In the genomic region with DNA sequence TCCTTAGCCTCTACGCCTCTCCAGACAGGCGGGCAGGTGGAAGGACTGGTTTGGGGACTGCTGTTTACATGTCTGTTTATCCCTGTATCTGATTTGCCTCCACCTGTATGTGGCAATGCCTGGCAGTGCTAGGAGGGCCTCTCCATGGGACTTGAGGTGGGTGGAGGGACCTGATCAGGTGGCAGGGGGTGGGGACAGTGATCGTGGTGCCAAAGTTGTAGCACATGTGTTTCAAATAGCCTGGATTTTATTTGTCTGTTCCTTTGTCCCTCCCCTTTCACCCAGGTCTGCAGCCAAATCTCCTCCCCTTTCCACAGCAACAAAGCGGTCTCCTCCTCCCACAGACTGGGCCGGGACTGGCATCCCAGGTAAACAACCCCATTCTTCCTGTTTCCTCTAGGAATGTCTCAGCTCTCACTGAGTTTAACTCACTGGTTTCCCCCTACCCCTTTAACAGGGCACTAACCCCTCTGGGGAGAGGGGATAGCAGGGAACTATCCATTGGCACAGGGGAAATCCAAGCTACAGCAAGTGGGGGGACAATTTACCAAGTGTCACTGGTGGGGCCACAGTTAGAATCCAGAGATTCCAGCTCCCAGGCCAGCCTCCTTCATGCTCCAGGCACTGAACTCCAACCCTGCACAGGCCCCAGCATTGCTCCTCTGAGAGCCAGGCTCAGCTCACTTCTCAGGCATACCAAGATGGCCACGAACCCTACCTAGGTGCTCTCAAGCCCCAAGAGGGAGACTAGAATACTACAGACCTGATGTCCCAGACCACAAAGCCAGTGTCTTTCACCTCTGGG, we compare ENCODE assay signal across 13 cellular contexts. TPM values are rescaled to one million over a fixed set of nuclear protein-coding genes. Genes with fewer than 3 reads are reported as not detected.
DNase-seq lines count a peak whose midpoint lies in the region; ATAC-seq, FAIRE-seq and TF ChIP-seq lines count a peak whose summit lies in the region.
"Had no signal": no experiment of that assay in that cellular context is flagged by ENCODE, and none has a peak within 500 bp of the region (broad histone marks: within the 10 kb centered on the region; RNA-seq: fewer than 3 reads in every experiment).

No MANE protein-coding gene starts in this region.

- no peaks in the 10 kb centered on the region for H3K4me1 ChIP-seq in HepG2 (ENCODE audit: insufficient read depth, low read length)
- peaks cover 66% of the 10 kb centered on the region for H3K4me1 ChIP-seq in suprapubic skin
- H3K4me1 ChIP-seq in mesendoderm (ENCODE audit: control insufficient read depth, low read depth, low read length), result no peaks in the 10 kb centered on the region

- H3K36me3 ChIP-seq in HepG2 (replicated peaks in 1 of 2; ENCODE audit: control insufficient read depth in 1 of 2, insufficient read depth in 2 of 2, low read length in 2 of 2), result no peaks in the 10 kb centered on the region
- H3K36me3 ChIP-seq in suprapubic skin, result no peaks in the 10 kb centered on the region
- no peaks in the 10 kb centered on the region for H3K36me3 ChIP-seq in mesendoderm (ENCODE audit: control insufficient read depth, insufficient read depth, low read length)

- no peak overlapping the region for H2BK120ac ChIP-seq in mesendoderm (ENCODE audit: low read depth, low read length)

- TF ChIP-seq CTCF in HepG2 (CRISPR knock-in tag; IDR thresholded peaks at IDR 0.05), result no peak
- no peak for TF ChIP-seq CTCF in suprapubic skin (IDR thresholded peaks at IDR 0.05)

- H3K18ac ChIP-seq in mesendoderm (ENCODE audit: low read length), result no peak overlapping the region

- no TSS peak for BruUV-seq in HepG2 (replicated peaks; lab: Mats Ljungman, UMichigan)

- no peak for FAIRE-seq in HepG2 (lab: Jason Lieb, UNC)
- FAIRE-seq: G401.6, RCC 7860 had no signal

- POLR2A ChIA-PET in HepG2 (lab: Yijun Ruan, JAX), result interaction anchor here (1.4 kb wide), 1 partner anchor 117 kb away, joined by 3 read pairs; no protein-coding TSS in a partner anchor

- H3K27me3 ChIP-seq in HepG2 (ENCODE audit: control insufficient read depth in 1 of 2, insufficient read depth in 2 of 2, low read length in 2 of 2) (peaks cover 0 to 63% of the 10 kb centered on the region in 2 experiments; a peak in 4 of 5 replicates), suprapubic skin (no peaks in the 10 kb centered on the region), mesendoderm (ENCODE audit: insufficient read depth, low read length, poor library complexity) (no peaks in the 10 kb centered on the region)
- H3K27me3 ChIP-seq: foreskin keratinocyte had no signal

- TF ChIP-seq EP300 in Ishikawa (IDR thresholded peaks at IDR 0.05; ENCODE audit: borderline replicate concordance) (no peak; the same call in 1 of the 2 replicates), HepG2 (IDR thresholded peaks at IDR 0.05; ENCODE audit: low read depth in 2 of 2, low read length in 2 of 2) (no peak), HepG2 (CRISPR knock-in tag; IDR thresholded peaks at IDR 0.05; ENCODE audit: borderline replicate concordance) (no peak), suprapubic skin (IDR thresholded peaks at IDR 0.05) (no peak)

- H3K4me2 ChIP-seq in HepG2 (ENCODE audit: low read depth, low read length), result no peak overlapping the region
- no peak overlapping the region for H3K4me2 ChIP-seq in mesendoderm (ENCODE audit: low read length)

- no peaks in the 10 kb centered on the region for H3K79me1 ChIP-seq in mesendoderm (ENCODE audit: low read length)

- no peaks in the 10 kb centered on the region for H3K9me3 ChIP-seq in HepG2 (ENCODE audit: low read length)
- no peaks in the 10 kb centered on the region for H3K9me3 ChIP-seq in suprapubic skin

- CTCF ChIA-PET in HepG2 (lab: Yijun Ruan, JAX; ENCODE audit: low intra/inter-chr PET ratio, low total read pairs), result interaction anchor here (1.3 to 3.5 kb wide), 4 partner anchors 63 to 133 kb away, joined by 3 to 63 read pairs (median 8); a partner anchor contains a TSS

- H4K20me1 ChIP-seq in HepG2 (ENCODE audit: insufficient read depth, low read length), result no peaks in the 10 kb centered on the region

- intact Hi-C loops in HepG2 (cut with micrococcal nuclease; ENCODE audit: unreplicated experiment), result no loop called here

- 17% methylated on average over 5 of the region's 6 CpGs for WGBS in HepG2 (ENCODE audit: low lambda C conversion rate)
- 48% methylated on average over 6 of the region's 6 CpGs for WGBS in suprapubic skin
- no CpG with 5 or more reads among the region's 6 CpGs for WGBS in mesendoderm (ENCODE audit: extremely low coverage, insufficient coverage, low lambda C conversion rate)

- H3K27ac ChIP-seq in HepG2 (ENCODE audit: extremely low read length, insufficient read depth, low read length), result no peak overlapping the region
- H3K27ac ChIP-seq in suprapubic skin, result peak overlapping the region; percentile 90
- no peak overlapping the region for H3K27ac ChIP-seq in mesendoderm (ENCODE audit: low read depth, low read length)
- H3K27ac ChIP-seq: foreskin keratinocyte, HL-60 had no signal

- TF ChIP-seq RAD21 in Ishikawa (IDR thresholded peaks at IDR 0.05; ENCODE audit: low read depth) (no peak), HepG2 (CRISPR knock-in tag; IDR thresholded peaks at IDR 0.05) (no peak)

- ATAC-seq in HepG2, result peak; percentile 17

- H2BK15ac ChIP-seq in mesendoderm (replicated peaks; ENCODE audit: low read depth), result no peak overlapping the region

- no peak overlapping the region for H3K56ac ChIP-seq in mesendoderm (ENCODE audit: low read length)

- H3K4ac ChIP-seq in mesendoderm (ENCODE audit: low read depth, low read length), result no peak overlapping the region

- H3K4me3 ChIP-seq in HepG2 (replicated peaks in 1 of 3; ENCODE audit: insufficient read depth in 1 of 3, low read depth in 2 of 3, low read length in 3 of 3) (no peak overlapping the region), suprapubic skin (no peak overlapping the region), mesendoderm (ENCODE audit: low read length) (no peak overlapping the region)

- H4K5ac ChIP-seq in mesendoderm (ENCODE audit: low read length), result no peak overlapping the region

- no peak overlapping the region for H3K9ac ChIP-seq in HepG2 (ENCODE audit: insufficient read depth, low read depth, low read length)
- H3K9ac ChIP-seq in mesendoderm (ENCODE audit: low read length), result no peak overlapping the region

- TF ChIP-seq POLR2A in HepG2 (IDR thresholded peaks at IDR 0.05; ENCODE audit: insufficient read depth in 1 of 2, low read depth in 2 of 2, low read length in 2 of 2) (no peak), suprapubic skin (IDR thresholded peaks at IDR 0.05) (no peak)

- no peak overlapping the region for H2BK5ac ChIP-seq in mesendoderm (ENCODE audit: low read length)

- H2AK5ac ChIP-seq in mesendoderm (ENCODE audit: low read length), result no peak overlapping the region

- H3K79me2 ChIP-seq in HepG2 (ENCODE audit: insufficient read depth, low read length) (no peaks in the 10 kb centered on the region), mesendoderm (ENCODE audit: control insufficient read depth, insufficient read depth, low read length) (no peaks in the 10 kb centered on the region)

- no peak overlapping the region for H4K8ac ChIP-seq in mesendoderm (ENCODE audit: low read depth, low read length)

- no peak overlapping the region for H2AFZ ChIP-seq in HepG2 (ENCODE audit: low read length)

- in situ Hi-C loops in HepG2 (cut with HindIII; ENCODE audit: extremely low pct_ligation_motif_present, low pct_unique_long_range_greater_than_20kb), result loop anchor here (5.0 kb wide), 1 partner anchor 130 kb away; no protein-coding TSS in a partner anchor

- no peak overlapping the region for H3K23ac ChIP-seq in mesendoderm (ENCODE audit: low read length)

- DNase-seq in SW480 (ENCODE audit: low spot score) (peak; percentile 72), HepG2 (ENCODE audit: low spot score) (no peak), suprapubic skin (ENCODE audit: low spot score in 2 of 2) (peak in 1 of 2 donors; percentile 79), NOMO-1 (lab: John Stamatoyannopoulos, UW; ENCODE audit: unreplicated experiment in 2 of 2) (no peak), SHP77 (lab: John Stamatoyannopoulos, UW) (no peak), mesendoderm (no peak)

RNA-seq across cellular contexts. Expression of a gene that starts 22.9 kb away (rescaled TPM):
- total RNA-seq in HepG2 (2016; rRNA removed; fragmentation: Illumina TruSeq; extraction: Trizol) (4.1 and 6.1 TPM in 2 replicates), suprapubic skin (1 to 10 TPM in 2 of 4 donors, under 1 TPM in 2; 0.83 to 2.3 (median 1.5) TPM)
- total RNA-seq in HepG2 (2016; cell fraction: cytosol; rRNA removed; fragmentation: Illumina TruSeq; extraction: Trizol; ENCODE audit: low read depth), result 9.6 and 10.5 TPM in 2 replicates
- total RNA-seq in HepG2 (2016; cell fraction: insoluble cytoplasmic fraction; rRNA removed; fragmentation: Illumina TruSeq; extraction: Trizol), result 3.9 and 5.8 TPM in 2 replicates
- total RNA-seq in HepG2 (2016; cell fraction: membrane; rRNA removed; fragmentation: Illumina TruSeq; extraction: Trizol), result 9.2 and 11.6 TPM in 2 replicates
- total RNA-seq in HepG2 (2016; cell fraction: nucleus; rRNA removed; fragmentation: Illumina TruSeq; extraction: Trizol), result 5.6 and 5.9 TPM in 2 replicates
- polyA plus RNA-seq in HepG2 (2011; rRNA removed), result 7.2 and 7.6 TPM in 2 replicates
- polyA plus RNA-seq in HepG2 (2011; cell fraction: cytosol; rRNA removed), result 5.8 and 7.1 TPM in 2 replicates
- polyA plus RNA-seq in HepG2 (2011; cell fraction: nucleus; rRNA removed), result 10.9 and 15.5 TPM in 2 replicates
- polyA plus RNA-seq in HepG2 (2012), result 3.8 and 5.5 TPM in 2 replicates
- polyA plus RNA-seq in HepG2 (2016; cell fraction: cytosol; fragmentation: Illumina TruSeq; extraction: Trizol; ENCODE audit: low read depth), result 12.4 and 13.2 TPM in 2 replicates
- polyA plus RNA-seq in HepG2 (2016; cell fraction: insoluble cytoplasmic fraction; fragmentation: Illumina TruSeq; extraction: Trizol; ENCODE audit: low read depth), result 3.1 and 3.6 TPM in 2 replicates
- polyA plus RNA-seq in HepG2 (2016; cell fraction: membrane; fragmentation: Illumina TruSeq; extraction: Trizol; ENCODE audit: low read depth), result 8.8 and 10.0 TPM in 2 replicates
- polyA plus RNA-seq in HepG2 (2016; cell fraction: nucleus; fragmentation: Illumina TruSeq; extraction: Trizol; ENCODE audit: insufficient read depth, low read depth), result 10.3 and 11.4 TPM in 2 replicates
- 9.7 and 11.0 TPM in 2 replicates for polyA minus RNA-seq in HepG2 (2011; rRNA and poly(A)+ RNA removed; ENCODE audit: low replicate concordance)
- 2.6 and 3.7 TPM in 2 replicates for polyA minus RNA-seq in HepG2 (2011; cell fraction: cytosol; rRNA and poly(A)+ RNA removed)
- 4.5 and 8.3 TPM in 2 replicates for polyA minus RNA-seq in HepG2 (2011; cell fraction: nucleus; rRNA and poly(A)+ RNA removed)
- 3.3 TPM for polyA plus RNA-seq in mesendoderm (2013, experiment 1 of 2)
- polyA plus RNA-seq in mesendoderm (2013, experiment 2 of 2), result 3.5 TPM
- total RNA-seq: CD4-positive, alpha-beta T cell had no signal
- polyA plus RNA-seq: immature natural killer cell had no signal

RNA-seq across cellular contexts. Expression of a gene that starts 34.0 kb away (rescaled TPM):
- 54.4 and 72.2 TPM in 2 replicates for total RNA-seq in HepG2 (2016; rRNA removed; fragmentation: Illumina TruSeq; extraction: Trizol)
- 23.8 and 24.8 TPM in 2 replicates for total RNA-seq in HepG2 (2016; cell fraction: cytosol; rRNA removed; fragmentation: Illumina TruSeq; extraction: Trizol; ENCODE audit: low read depth)
- 51.9 and 66.9 TPM in 2 replicates for total RNA-seq in HepG2 (2016; cell fraction: insoluble cytoplasmic fraction; rRNA removed; fragmentation: Illumina TruSeq; extraction: Trizol)
- 27.8 and 29.0 TPM in 2 replicates for total RNA-seq in HepG2 (2016; cell fraction: membrane; rRNA removed; fragmentation: Illumina TruSeq; extraction: Trizol)
- 65.7 and 68.9 TPM in 2 replicates for total RNA-seq in HepG2 (2016; cell fraction: nucleus; rRNA removed; fragmentation: Illumina TruSeq; extraction: Trizol)
- 16.2 and 17.9 TPM in 2 replicates for polyA plus RNA-seq in HepG2 (2011; rRNA removed)
- polyA plus RNA-seq in HepG2 (2011; cell fraction: cytosol; rRNA removed), result 10.1 and 15.9 TPM in 2 replicates
- polyA plus RNA-seq in HepG2 (2011; cell fraction: nucleus; rRNA removed), result 18.6 and 22.0 TPM in 2 replicates
- 30.2 and 31.4 TPM in 2 replicates for polyA plus RNA-seq in HepG2 (2012)
- 0.95 and 1.2 TPM in 2 replicates for polyA plus RNA-seq in HepG2 (2016; cell fraction: cytosol; fragmentation: Illumina TruSeq; extraction: Trizol; ENCODE audit: low read depth)
- polyA plus RNA-seq in HepG2 (2016; cell fraction: insoluble cytoplasmic fraction; fragmentation: Illumina TruSeq; extraction: Trizol; ENCODE audit: low read depth), result 35.8 and 36.1 TPM in 2 replicates
- polyA plus RNA-seq in HepG2 (2016; cell fraction: membrane; fragmentation: Illumina TruSeq; extraction: Trizol; ENCODE audit: low read depth), result 5.1 and 6.3 TPM in 2 replicates
- polyA plus RNA-seq in HepG2 (2016; cell fraction: nucleus; fragmentation: Illumina TruSeq; extraction: Trizol; ENCODE audit: insufficient read depth, low read depth), result 31.1 and 33.7 TPM in 2 replicates
- polyA minus RNA-seq in HepG2 (2011; rRNA and poly(A)+ RNA removed; ENCODE audit: low replicate concordance), result 46.5 and 46.8 TPM in 2 replicates
- polyA minus RNA-seq in HepG2 (2011; cell fraction: cytosol; rRNA and poly(A)+ RNA removed), result 52.1 and 66.1 TPM in 2 replicates
- 151 and 164 TPM in 2 replicates for polyA minus RNA-seq in HepG2 (2011; cell fraction: nucleus; rRNA and poly(A)+ RNA removed)
- 100 to 1,000 TPM; 107 to 222 (median 138) TPM for total RNA-seq in suprapubic skin
- 12.6 TPM for polyA plus RNA-seq in mesendoderm (2013, experiment 1 of 2)
- 12.6 TPM for polyA plus RNA-seq in mesendoderm (2013, experiment 2 of 2)
